Comparison of ENCODE assay signal across 9 cellular contexts in genomic region chr13:75687145-75687763, GRCh38. TPM values are rescaled to one million over a fixed set of nuclear protein-coding genes. Genes with fewer than 3 reads are reported as not detected.
DNase-seq lines count a peak whose midpoint lies in the region; ATAC-seq and TF ChIP-seq lines count a peak whose summit lies in the region.
"Had no signal": no experiment of that assay in that cellular context is flagged by ENCODE, and none has a peak within 500 bp of the region (broad histone marks: within the 10 kb centered on the region; RNA-seq: fewer than 3 reads in every experiment).

No MANE protein-coding gene starts in this region.

- intact Hi-C loops in gastrocnemius medialis (cut with DNase I; ENCODE audit: low total_unique reads) = no loop called here

- no peak overlapping the region for H3K4me3 ChIP-seq in gastrocnemius medialis

- H3K9me3 ChIP-seq in gastrocnemius medialis = no peaks in the 10 kb centered on the region

- peak in 3 of 5 experiments; percentile 15 to 46 (median 34) for TF ChIP-seq CTCF in gastrocnemius medialis (IDR thresholded peaks at IDR 0.05 in 4 of 5, conservative IDR thresholded peaks at IDR 0.05 in 1 of 5)

- peak; percentile 47 for ATAC-seq in GM21786 (IDR thresholded peaks at IDR 0.05; ENCODE audit: unreplicated experiment)
- ATAC-seq in esophagus mucosa = peak; percentile 48
- peak in 1 of 2 donors; percentile 23 for ATAC-seq in gastrocnemius medialis
- ATAC-seq in HG02852 (IDR thresholded peaks at IDR 0.05; ENCODE audit: unreplicated experiment) = no peak
- ATAC-seq in GM21526 (IDR thresholded peaks at IDR 0.05; ENCODE audit: low FRiP score, unreplicated experiment) = no peak
- no peak for ATAC-seq in HG02970 (IDR thresholded peaks at IDR 0.05; ENCODE audit: low FRiP score, unreplicated experiment)

- no peaks in the 10 kb centered on the region for H3K27me3 ChIP-seq in gastrocnemius medialis

- no peaks in the 10 kb centered on the region for H3K36me3 ChIP-seq in gastrocnemius medialis

- H3K4me1 ChIP-seq in gastrocnemius medialis = no peaks in the 10 kb centered on the region

- DNase-seq in NCI-H82 treated with DMSO at 0.1 percent for 48 hours (lab: John Stamatoyannopoulos, UW; ENCODE audit: unreplicated experiment) (peak; percentile 23), gastrocnemius medialis (no peak), germinal center (ENCODE audit: low spot score) (no peak)
- DNase-seq: naive B cell had no signal

- TF ChIP-seq POLR2A in gastrocnemius medialis (IDR thresholded peaks at IDR 0.05) = no peak

- no peak overlapping the region for H3K27ac ChIP-seq in gastrocnemius medialis

- in situ Hi-C loops in gastrocnemius medialis (cut with MboI; ENCODE audit: low sequenced_read_pairs in 4 of 4) = loop anchor here in 3 of 4 donors (25.0 kb wide), 2 partner anchors 775 to 1225 kb away; no protein-coding TSS in a partner anchor

RNA-seq across cellular contexts. Expression of gene LMO7, which starts 51.1 kb away (rescaled TPM):
- total RNA-seq in esophagus mucosa (156 TPM), gastrocnemius medialis (100 to 1,000 TPM in 2 of 4 donors, 10 to 100 TPM in 2; 68.3 to 134 (median 95.9) TPM)

Comparison
In these comparisons a context has a peak if more than half of its experiments do, and no peak if none do; other contexts are left out.
1. ATAC-seq: peak in GM21786 (single experiment) and esophagus mucosa (single experiment); none in HG02852 (single experiment), GM21526 (single experiment) and HG02970 (single experiment).